ENCODE assay signal across 27 cellular contexts in the genomic region with DNA sequence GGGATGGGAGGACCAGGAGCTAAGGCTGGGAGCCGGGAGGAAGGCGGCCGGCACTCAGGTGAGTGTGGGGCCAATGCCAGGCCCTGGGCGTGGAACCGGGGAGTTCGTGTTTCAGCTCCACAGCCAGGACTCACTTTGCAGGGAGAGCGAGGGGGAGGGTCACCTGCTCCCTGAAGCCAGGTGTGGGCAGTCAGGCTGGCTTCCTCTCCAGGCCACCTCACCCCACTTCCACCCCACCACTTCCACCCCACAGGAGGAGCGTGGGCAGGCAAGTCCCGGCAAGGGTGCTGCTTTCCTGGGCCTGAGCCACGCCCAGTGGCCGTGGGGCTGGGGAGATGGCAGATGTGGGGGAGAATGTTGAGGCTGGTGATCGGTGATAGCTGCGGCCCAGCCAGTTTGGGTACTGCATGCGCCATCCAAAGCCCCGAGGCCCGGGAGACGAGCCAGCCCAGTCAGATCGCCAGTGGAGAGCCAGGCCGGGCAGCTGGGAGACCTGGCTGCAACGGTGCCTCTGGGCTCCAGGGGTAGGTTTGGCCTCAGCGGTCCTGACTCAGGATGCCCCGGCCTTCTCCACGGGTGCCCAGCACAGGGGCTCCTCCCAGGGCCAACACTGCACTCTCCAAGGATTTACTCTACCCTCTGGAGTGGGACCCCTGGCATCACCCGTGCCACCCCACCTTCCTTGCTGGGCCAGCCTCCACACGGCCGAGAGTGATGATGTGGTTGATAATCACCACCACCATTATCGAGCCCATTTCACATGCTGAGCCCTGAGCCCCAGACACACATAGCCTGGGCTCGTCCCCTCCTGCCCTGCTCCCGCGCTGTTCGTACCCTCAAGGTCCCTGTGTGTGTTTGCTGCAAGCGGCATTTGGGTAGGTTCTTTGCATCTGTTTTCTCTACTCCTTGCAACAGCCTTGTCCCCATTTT.
DNase-seq lines count a peak whose midpoint lies in the region; ATAC-seq, FAIRE-seq and TF ChIP-seq lines count a peak whose summit lies in the region.
"Had no signal": no experiment of that assay in that cellular context is flagged by ENCODE, and none has a peak within 500 bp of the region (broad histone marks: within the 10 kb centered on the region; RNA-seq: fewer than 3 reads in every experiment).

No MANE protein-coding gene starts in this region.

- H3K56ac ChIP-seq in mesendoderm (ENCODE audit: low read length) = no peak overlapping the region

- H3K4me1 Mint-ChIP-seq in WTC11 = peaks cover 19% of the 10 kb centered on the region
- H3K4me1 Mint-ChIP-seq: activated CD4-positive, alpha-beta T cell treated with anti-CD3 and anti-CD28 coated beads, Interleukin-2, amount 10 ng/mL, durations not matched to agents 7 days and 5 days; central memory CD8-positive, alpha-beta T cell had no signal

- peaks cover 0 to 93% (median 69%) of the 10 kb centered on the region in 7 donors for H3K27me3 ChIP-seq in spleen (replicated peaks in 1 of 7)
- H3K27me3 ChIP-seq in mesendoderm (ENCODE audit: insufficient read depth, low read length, poor library complexity) = peaks cover 20% of the 10 kb centered on the region
- H3K27me3 ChIP-seq: ascending aorta had no signal

- no peaks in the 10 kb centered on the region for H3K9me3 Mint-ChIP-seq in WTC11
- H3K9me3 Mint-ChIP-seq: activated CD4-positive, alpha-beta T cell treated with anti-CD3 and anti-CD28 coated beads, Interleukin-2, amount 10 ng/mL, durations not matched to agents 7 days and 5 days; activated T-helper 1 cell treated with anti-CD3 and anti-CD28 coated beads, Interleukin-12 subunit alpha, Interleukin-12 subunit beta, Interleukin-2, Interleukin-4 antibody, amounts not matched to agents 30 ng/mL and 10 ng/mL and 1 ng/mL, durations not matched to agents 14 hours and 24 hours and 36 hours; central memory CD8-positive, alpha-beta T cell; T-helper 1 cell treated with Interleukin-12 subunit alpha and Interleukin-12 subunit beta and Interleukin-4 antibody, amounts not matched to agents 30 μg/mL and 1 μg/mL, for 36 hours had no signal

- no peak overlapping the region for H2BK120ac ChIP-seq in mesendoderm (ENCODE audit: low read depth, low read length)

- no peak overlapping the region for H3K4ac ChIP-seq in mesendoderm (ENCODE audit: low read depth, low read length)

- no peak for TF ChIP-seq POLR2A in spleen (IDR thresholded peaks at IDR 0.05)

- H3K18ac ChIP-seq in mesendoderm (ENCODE audit: low read length) = no peak overlapping the region

- no peak overlapping the region for H2AK5ac ChIP-seq in mesendoderm (ENCODE audit: low read length)

- H3K4me1 ChIP-seq in kidney (ENCODE audit: control insufficient read depth in 1 of 2, insufficient read depth in 1 of 2, low read depth in 1 of 2, low read length in 2 of 2) (no peaks in the 10 kb centered on the region), spleen (peaks cover 0 to 12% (median 4%) of the 10 kb centered on the region in 6 donors), mesendoderm (ENCODE audit: control insufficient read depth, low read depth, low read length) (peaks cover 2% of the 10 kb centered on the region)
- H3K4me1 ChIP-seq: ascending aorta had no signal

- no peaks in the 10 kb centered on the region for H3K36me3 ChIP-seq in kidney (ENCODE audit: control insufficient read depth in 1 of 2, insufficient read depth in 2 of 2, low read length in 2 of 2)
- H3K36me3 ChIP-seq in spleen = no peaks in the 10 kb centered on the region
- no peaks in the 10 kb centered on the region for H3K36me3 ChIP-seq in mesendoderm (ENCODE audit: control insufficient read depth, insufficient read depth, low read length)
- H3K36me3 ChIP-seq: ascending aorta, BE2C, Peyer's patch had no signal

- H3K9ac ChIP-seq in kidney (ENCODE audit: low read length in 2 of 2) (no peak overlapping the region), mesendoderm (ENCODE audit: low read length) (no peak overlapping the region)

- no peak overlapping the region for H3K4me3 Mint-ChIP-seq in WTC11
- H3K4me3 Mint-ChIP-seq: activated CD4-positive, alpha-beta T cell treated with anti-CD3 and anti-CD28 coated beads, Interleukin-2, amount 10 ng/mL, durations not matched to agents 7 days and 5 days; activated naive CD8-positive, alpha-beta T cell; activated T-helper 1 cell treated with anti-CD3 and anti-CD28 coated beads, Interleukin-12 subunit alpha, Interleukin-12 subunit beta, Interleukin-2, Interleukin-4 antibody, amounts not matched to agents 30 ng/mL and 10 ng/mL and 1 ng/mL, durations not matched to agents 14 hours and 24 hours and 36 hours; central memory CD8-positive, alpha-beta T cell; T-helper 1 cell treated with Interleukin-12 subunit alpha and Interleukin-12 subunit beta and Interleukin-4 antibody, amounts not matched to agents 30 μg/mL and 1 μg/mL, for 36 hours had no signal

- 82 to 85% (median 84%) methylated on average over 29 to 32 of the region's 32 CpGs for WGBS in spleen, 5 donors
- no CpG with 5 or more reads among the region's 32 CpGs for WGBS in mesendoderm (ENCODE audit: extremely low coverage, insufficient coverage, low lambda C conversion rate)

- H3K9me3 ChIP-seq in kidney (ENCODE audit: control insufficient read depth in 1 of 2, low read length in 2 of 2) (no peaks in the 10 kb centered on the region), spleen (no peaks in the 10 kb centered on the region)
- H3K9me3 ChIP-seq: ascending aorta, BE2C, mucosa of descending colon, Peyer's patch had no signal

- no peak overlapping the region for H3K4me2 ChIP-seq in mesendoderm (ENCODE audit: low read length)
- H3K4me2 ChIP-seq: smooth muscle cell had no signal

- H2BK15ac ChIP-seq in mesendoderm (replicated peaks; ENCODE audit: low read depth) = no peak overlapping the region

- DNase-seq in activated naive CD4-positive, alpha-beta T cell treated with anti-CD3 and anti-CD28 coated beads, Interleukin-2, amount 50 U/mL, for 16 hours = peak; percentile 12
- no peak for DNase-seq in activated naive CD4-positive, alpha-beta T cell (lab: John Stamatoyannopoulos, UW)
- DNase-seq in WTC11 (ENCODE audit: low spot score) (peak; percentile 9), kidney (peak; percentile 66), spleen (peak; percentile 64), mesendoderm (no peak), NCI-H774 (lab: John Stamatoyannopoulos, UW) (no peak)
- DNase-seq: activated CD4-positive, alpha-beta T cell treated with anti-CD3 and anti-CD28 coated beads, Interleukin-2, amount 10 ng/mL, durations not matched to agents 7 days and 5 days; DMS79; GF-D8; Karpas-422; NCI-H1694 treated with DMSO at 0.1 percent for 48 hours; NCI-H526 had no signal

- CTCF ChIA-PET in WTC11 (lab: Charles Lee) = interaction anchor here (0.5 to 1.4 kb wide), 2 partner anchors 19 to 87 kb away, joined by 3 to 4 read pairs; no protein-coding TSS in a partner anchor

- H3K27ac ChIP-seq in kidney (ENCODE audit: low read depth in 2 of 2, low read length in 2 of 2) (no peak overlapping the region), spleen (no peak overlapping the region), mesendoderm (ENCODE audit: low read depth, low read length) (no peak overlapping the region)
- H3K27ac ChIP-seq: ascending aorta, dorsolateral prefrontal cortex, epithelial cell of prostate, Peyer's patch had no signal

- H3K79me2 ChIP-seq in mesendoderm (ENCODE audit: control insufficient read depth, insufficient read depth, low read length) = no peaks in the 10 kb centered on the region

- H3K23ac ChIP-seq in mesendoderm (ENCODE audit: low read length) = no peak overlapping the region

- POLR2A ChIA-PET in WTC11 (lab: Charles Lee) = interaction anchor here (0.6 kb wide), 1 partner anchor 935 kb away, joined by 3 read pairs; no protein-coding TSS in a partner anchor

- H3K27ac Mint-ChIP-seq in WTC11 = no peak overlapping the region
- H3K27ac Mint-ChIP-seq: activated CD4-positive, alpha-beta T cell treated with anti-CD3 and anti-CD28 coated beads, Interleukin-2, amount 10 ng/mL, durations not matched to agents 7 days and 5 days; activated naive CD8-positive, alpha-beta T cell; activated T-helper 1 cell treated with anti-CD3 and anti-CD28 coated beads, Interleukin-12 subunit alpha, Interleukin-12 subunit beta, Interleukin-2, Interleukin-4 antibody, amounts not matched to agents 30 ng/mL and 10 ng/mL and 1 ng/mL, durations not matched to agents 14 hours and 24 hours and 36 hours; T-helper 1 cell treated with Interleukin-12 subunit alpha and Interleukin-12 subunit beta and Interleukin-4 antibody, amounts not matched to agents 30 μg/mL and 1 μg/mL, for 36 hours had no signal

- H3K27me3 Mint-ChIP-seq in WTC11 (ENCODE audit: low read depth) = peaks cover 42% of the 10 kb centered on the region

- FAIRE-seq in kidney (lab: Jason Lieb, UNC) = no peak
- FAIRE-seq: GM18507, H54 had no signal

- H3K4me3 ChIP-seq in kidney (ENCODE audit: low read length in 2 of 2) (no peak overlapping the region), spleen (no peak overlapping the region), mesendoderm (ENCODE audit: low read length) (no peak overlapping the region)
- H3K4me3 ChIP-seq: ascending aorta, dorsolateral prefrontal cortex, mucosa of descending colon, Peyer's patch, smooth muscle cell had no signal

- no peaks in the 10 kb centered on the region for H3K79me1 ChIP-seq in mesendoderm (ENCODE audit: low read length)

- no peak for ATAC-seq in WTC11
- no peak for ATAC-seq in GM19324 (IDR thresholded peaks at IDR 0.05; ENCODE audit: low FRiP score, unreplicated experiment)
- ATAC-seq: mucosa of descending colon had no signal

- no peaks in the 10 kb centered on the region for H3K36me3 Mint-ChIP-seq in WTC11
- H3K36me3 Mint-ChIP-seq: activated naive CD8-positive, alpha-beta T cell had no signal

- intact Hi-C loops in kidney (cut with DNase I) = no loop called here
- intact Hi-C loops in spleen (cut with DNase I; ENCODE audit: low total_unique reads) = no loop called here

- H2BK5ac ChIP-seq in mesendoderm (ENCODE audit: low read length) = no peak overlapping the region

- H4K5ac ChIP-seq in mesendoderm (ENCODE audit: low read length) = no peak overlapping the region

- TF ChIP-seq CTCF in WTC11 (IDR thresholded peaks at IDR 0.05) = no peak
- TF ChIP-seq CTCF in kidney (IDR thresholded peaks at IDR 0.05; ENCODE audit: borderline replicate concordance, extremely low read depth, insufficient read depth) = no peak
- no peak for TF ChIP-seq CTCF in spleen (IDR thresholded peaks at IDR 0.05 in 8 of 11, conservative IDR thresholded peaks at IDR 0.05 in 3 of 11)

- no peak overlapping the region for H4K8ac ChIP-seq in mesendoderm (ENCODE audit: low read depth, low read length)

TF ChIP-seq in WTC11, 78 proteins besides CTCF, POLR2A, EP300 and RAD21 (continues in another document):
- TF ChIP-seq, protein P1, sequence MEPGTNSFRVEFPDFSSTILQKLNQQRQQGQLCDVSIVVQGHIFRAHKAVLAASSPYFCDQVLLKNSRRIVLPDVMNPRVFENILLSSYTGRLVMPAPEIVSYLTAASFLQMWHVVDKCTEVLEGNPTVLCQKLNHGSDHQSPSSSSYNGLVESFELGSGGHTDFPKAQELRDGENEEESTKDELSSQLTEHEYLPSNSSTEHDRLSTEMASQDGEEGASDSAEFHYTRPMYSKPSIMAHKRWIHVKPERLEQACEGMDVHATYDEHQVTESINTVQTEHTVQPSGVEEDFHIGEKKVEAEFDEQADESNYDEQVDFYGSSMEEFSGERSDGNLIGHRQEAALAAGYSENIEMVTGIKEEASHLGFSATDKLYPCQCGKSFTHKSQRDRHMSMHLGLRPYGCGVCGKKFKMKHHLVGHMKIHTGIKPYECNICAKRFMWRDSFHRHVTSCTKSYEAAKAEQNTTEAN (CRISPR knock-in tag; IDR thresholded peaks at IDR 0.05) = no peak
- no peak for TF ChIP-seq MXD4 (CRISPR knock-in tag; IDR thresholded peaks at IDR 0.05; ENCODE audit: borderline replicate concordance)

Comparison
In these comparisons a context has a peak if more than half of its experiments do, and no peak if none do; other contexts are left out.
1. DNase-seq: peak in activated naive CD4-positive, alpha-beta T cell treated with anti-CD3 and anti-CD28 coated beads, Interleukin-2, amount 50 U/mL, for 16 hours (single experiment), WTC11 (single experiment), kidney (single experiment) and spleen (single experiment); none in activated naive CD4-positive, alpha-beta T cell (0 of 4), mesendoderm (single experiment) and NCI-H774 (single experiment).